19 cellular contexts compared by ENCODE assay signal in the genomic region with DNA sequence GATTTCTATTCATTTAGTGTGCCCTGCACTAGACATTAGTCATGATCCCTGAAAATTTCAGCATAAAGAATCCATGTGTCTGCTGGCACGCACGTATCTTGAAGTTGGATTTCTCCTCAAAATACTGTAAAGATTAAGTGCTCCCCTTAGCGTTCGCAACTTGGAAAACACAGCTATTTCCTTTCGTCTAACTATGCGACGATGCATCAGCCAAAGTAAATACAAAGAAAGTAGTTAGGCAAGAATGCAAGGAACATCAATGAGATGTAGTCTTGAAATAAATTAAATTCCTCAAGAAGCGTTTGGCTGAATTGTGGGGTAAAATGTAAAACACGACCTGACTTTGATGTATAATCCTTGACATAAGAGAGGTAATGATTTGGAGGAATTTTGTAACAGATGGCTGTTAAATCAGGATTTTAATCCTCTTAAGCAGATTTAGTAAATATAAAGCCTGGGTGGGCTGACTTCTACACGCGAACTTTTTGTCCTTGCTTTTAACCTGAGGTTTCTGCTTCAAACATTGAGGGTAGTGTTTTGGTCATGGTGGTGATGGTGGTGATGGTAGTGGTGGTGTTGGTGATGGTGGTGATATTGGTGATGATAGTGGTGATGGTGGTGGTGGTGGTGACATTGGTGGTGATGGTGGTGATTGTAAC.
A peak's percentile ranks its signal among the peaks of the same experiment; 100 is the strongest.
DNase-seq lines count a peak whose midpoint lies in the region; ATAC-seq and TF ChIP-seq lines count a peak whose summit lies in the region.
"Had no signal": no experiment of that assay in that cellular context is flagged by ENCODE, and none has a peak within 500 bp of the region (broad histone marks: within the 10 kb centered on the region; RNA-seq: fewer than 3 reads in every experiment).

No MANE protein-coding gene starts in this region.

- no peak overlapping the region for H3K4me3 ChIP-seq in gastrocnemius medialis
- H3K4me3 ChIP-seq: spleen had no signal

- no peak overlapping the region for H3K27ac ChIP-seq in VCaP
- no peak overlapping the region for H3K27ac ChIP-seq in gastrocnemius medialis
- H3K27ac ChIP-seq: 22Rv1, epithelial cell of prostate, spleen had no signal

- in situ Hi-C loops in gastrocnemius medialis (cut with MboI; ENCODE audit: low sequenced_read_pairs in 4 of 4): no loop called here

- peaks cover 26% of the 10 kb centered on the region for H3K27me3 Mint-ChIP-seq in activated T-cell treated with anti-CD3 and anti-CD28 coated beads, Interleukin-2, amount 50 U/mL, for 72 hours (ENCODE audit: low read depth)
- peaks cover 42% of the 10 kb centered on the region for H3K27me3 Mint-ChIP-seq in activated T-cell treated with anti-CD3 and anti-CD28 coated beads, Interleukin-2, amount 50 U/mL, for 24 hours
- peaks cover 18 to 29% of the 10 kb centered on the region in 2 donors for H3K27me3 Mint-ChIP-seq in T-cell

- H3K4me1 ChIP-seq in gastrocnemius medialis: no peaks in the 10 kb centered on the region
- H3K4me1 ChIP-seq: spleen had no signal

- no peaks in the 10 kb centered on the region for H3K4me1 Mint-ChIP-seq in activated T-cell treated with anti-CD3 and anti-CD28 coated beads, Interleukin-2, amount 50 U/mL, for 72 hours (ENCODE audit: low read depth)
- no peaks in the 10 kb centered on the region for H3K4me1 Mint-ChIP-seq in activated T-cell treated with anti-CD3 and anti-CD28 coated beads, Interleukin-2, amount 50 U/mL, for 24 hours (ENCODE audit: low read depth)
- no peaks in the 10 kb centered on the region for H3K4me1 Mint-ChIP-seq in T-cell

- H3K9me3 ChIP-seq in gastrocnemius medialis: no peaks in the 10 kb centered on the region
- H3K9me3 ChIP-seq: spleen had no signal

- peak overlapping the region; percentile 64 for H3K27ac Mint-ChIP-seq in activated T-cell treated with anti-CD3 and anti-CD28 coated beads, Interleukin-2, amount 50 U/mL, for 72 hours
- no peak overlapping the region for H3K27ac Mint-ChIP-seq in activated T-cell treated with anti-CD3 and anti-CD28 coated beads, Interleukin-2, amount 50 U/mL, for 24 hours
- no peak overlapping the region for H3K27ac Mint-ChIP-seq in T-cell

- TF ChIP-seq POLR2A in gastrocnemius medialis (IDR thresholded peaks at IDR 0.05): no peak

- no peak for DNase-seq in activated T-cell treated with anti-CD3 and anti-CD28 coated beads, Interleukin-2, amount 50 U/mL, for 72 hours
- no peak for DNase-seq in activated T-cell treated with anti-CD3 and anti-CD28 coated beads, Interleukin-2, amount 50 U/mL, for 24 hours
- DNase-seq in fibroblast of peridontal ligament (ENCODE audit: extremely low read depth) (peak; percentile 95), stromal cell of bone marrow (ENCODE audit: low read depth) (peak; percentile 64), T-cell (no peak), gastrocnemius medialis (no peak)
- DNase-seq: activated naive CD4-positive, alpha-beta T cell treated with Interleukin-2 at 50 U/mL for 16 hours; central memory CD4-positive, alpha-beta T cell; COR-L47; midbrain; NCI-H1930; NK-92 treated with Interleukin-12 subunit alpha and Interleukin-12 subunit beta, amount 100 ng/mL, for 24 hours; nucleus accumbens; spleen had no signal

- peaks cover 0 to 3% (median 0%) of the 10 kb centered on the region in 3 donors for H3K27me3 ChIP-seq in gastrocnemius medialis
- H3K27me3 ChIP-seq: spleen had no signal

- no peak overlapping the region for H3K4me3 Mint-ChIP-seq in activated T-cell treated with anti-CD3 and anti-CD28 coated beads, Interleukin-2, amount 50 U/mL, for 72 hours
- H3K4me3 Mint-ChIP-seq in activated T-cell treated with anti-CD3 and anti-CD28 coated beads, Interleukin-2, amount 50 U/mL, for 24 hours: no peak overlapping the region
- H3K4me3 Mint-ChIP-seq in T-cell: no peak overlapping the region

- intact Hi-C loops in gastrocnemius medialis (cut with DNase I; ENCODE audit: low total_unique reads): no loop called here

- H3K9me3 Mint-ChIP-seq in activated T-cell treated with anti-CD3 and anti-CD28 coated beads, Interleukin-2, amount 50 U/mL, for 72 hours: peaks cover 3 to 5% of the 10 kb centered on the region in 2 donors
- H3K9me3 Mint-ChIP-seq in activated T-cell treated with anti-CD3 and anti-CD28 coated beads, Interleukin-2, amount 50 U/mL, for 24 hours: no peaks in the 10 kb centered on the region
- H3K9me3 Mint-ChIP-seq in T-cell: peaks cover 0 to 5% (median 0%) of the 10 kb centered on the region in 3 donors

- H3K36me3 ChIP-seq in gastrocnemius medialis: no peaks in the 10 kb centered on the region
- H3K36me3 ChIP-seq: spleen had no signal

- no peaks in the 10 kb centered on the region for H3K36me3 Mint-ChIP-seq in activated T-cell treated with anti-CD3 and anti-CD28 coated beads, Interleukin-2, amount 50 U/mL, for 72 hours (ENCODE audit: insufficient read depth in 2 of 2)
- H3K36me3 Mint-ChIP-seq in activated T-cell treated with anti-CD3 and anti-CD28 coated beads, Interleukin-2, amount 50 U/mL, for 24 hours (ENCODE audit: low read depth): no peaks in the 10 kb centered on the region
- no peaks in the 10 kb centered on the region for H3K36me3 Mint-ChIP-seq in T-cell

- CTCF ChIA-PET in T-cell (lab: Charles Lee): no interaction called here

- TF ChIP-seq CTCF in VCaP (conservative IDR thresholded peaks at IDR 0.05) (peak; percentile 31), gastrocnemius medialis (IDR thresholded peaks at IDR 0.05 in 4 of 5, conservative IDR thresholded peaks at IDR 0.05 in 1 of 5) (no peak)

- POLR2A ChIA-PET in T-cell (lab: Charles Lee): no interaction called here

- no peak for ATAC-seq in activated T-cell treated with anti-CD3 and anti-CD28 coated beads, Interleukin-2, amount 50 U/mL, for 72 hours (replicated peaks in 1 of 2)
- ATAC-seq in T-cell (replicated peaks in 1 of 4) (no peak), gastrocnemius medialis (no peak), HG02884 (IDR thresholded peaks at IDR 0.05; ENCODE audit: unreplicated experiment) (no peak)
- ATAC-seq: HCT116 had no signal

Comparison
In these comparisons a context has a peak if more than half of its experiments do, and no peak if none do; other contexts are left out.
1. DNase-seq: peak in fibroblast of peridontal ligament (single experiment) and stromal cell of bone marrow (single experiment); none in activated T-cell treated with anti-CD3 and anti-CD28 coated beads, Interleukin-2, amount 50 U/mL, for 72 hours (0 of 2), activated T-cell treated with anti-CD3 and anti-CD28 coated beads, Interleukin-2, amount 50 U/mL, for 24 hours (single experiment), T-cell (0 of 34) and gastrocnemius medialis (0 of 2).